In the genomic region with DNA sequence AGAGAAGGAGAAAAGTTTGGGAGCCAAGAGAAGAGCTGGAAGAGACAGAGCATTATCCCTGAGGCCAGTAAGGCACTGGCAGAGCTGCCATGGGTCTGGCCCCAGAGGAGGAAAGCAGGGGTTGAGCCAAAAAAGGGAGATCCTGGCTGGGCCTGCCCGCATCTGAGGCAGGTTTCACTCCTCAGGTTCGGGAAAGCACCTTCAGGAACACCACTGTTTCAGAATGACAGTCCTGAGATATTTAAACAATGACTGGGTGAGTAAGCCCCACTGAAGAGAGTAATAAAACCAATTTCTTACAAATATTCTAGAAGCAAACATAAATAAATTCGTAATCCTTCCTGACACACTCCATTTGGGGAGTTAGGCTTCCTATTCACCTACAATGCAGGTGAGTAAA, we compare ENCODE assay signal across 8 cellular contexts.
DNase-seq lines count a peak whose midpoint lies in the region; ATAC-seq and TF ChIP-seq lines count a peak whose summit lies in the region.

No MANE protein-coding gene starts in this region.

- no peak for DNase-seq in natural killer cell treated with Interleukin-12 subunit alpha and Interleukin-12 subunit beta and Interleukin-15 and Interleukin-18, amount 100 ng/mL, for 72 hours (ENCODE audit: low spot score)
- DNase-seq in natural killer cell (no peak), memory B cell (ENCODE audit: low spot score in 2 of 2) (no peak), OCI-M1 (lab: John Stamatoyannopoulos, UW) (no peak), DMS114 treated with DMSO at 0.1 percent for 48 hours (lab: John Stamatoyannopoulos, UW; ENCODE audit: unreplicated experiment) (no peak), GF-D8 (lab: John Stamatoyannopoulos, UW) (no peak)
- DNase-seq in stimulated activated naive CD8-positive, alpha-beta T cell treated with anti-CD3 and anti-CD28 coated beads, Interleukin-15, amount 100 ng/mL, for 72 hours = peak in 1 of 2 donors; percentile 77

- TF ChIP-seq CTCF in natural killer cell (IDR thresholded peaks at IDR 0.05) = no peak

- intact Hi-C loops in natural killer cell (cut with micrococcal nuclease) = no loop called here

- no peaks in the 10 kb centered on the region for H3K36me3 Mint-ChIP-seq in natural killer cell treated with Interleukin-12 subunit alpha and Interleukin-12 subunit beta and Interleukin-15 and Interleukin-18, amount 100 ng/mL, for 72 hours
- H3K36me3 Mint-ChIP-seq in natural killer cell (no peaks in the 10 kb centered on the region), memory B cell (peaks cover 20% of the 10 kb centered on the region)

- H3K9me3 Mint-ChIP-seq in natural killer cell treated with Interleukin-12 subunit alpha and Interleukin-12 subunit beta and Interleukin-15 and Interleukin-18, amount 100 ng/mL, for 72 hours = no peaks in the 10 kb centered on the region
- H3K9me3 Mint-ChIP-seq in natural killer cell = no peaks in the 10 kb centered on the region
- H3K9me3 Mint-ChIP-seq in memory B cell = no peaks in the 10 kb centered on the region
- H3K9me3 Mint-ChIP-seq in stimulated activated naive CD8-positive, alpha-beta T cell treated with anti-CD3 and anti-CD28 coated beads, Interleukin-15, amount 100 ng/mL, for 72 hours = no peaks in the 10 kb centered on the region

- no peak overlapping the region for H3K27ac Mint-ChIP-seq in natural killer cell treated with Interleukin-12 subunit alpha and Interleukin-12 subunit beta and Interleukin-15 and Interleukin-18, amount 100 ng/mL, for 72 hours
- H3K27ac Mint-ChIP-seq in natural killer cell = no peak overlapping the region
- H3K27ac Mint-ChIP-seq in memory B cell = peak overlapping the region; percentile 35
- H3K27ac Mint-ChIP-seq in stimulated activated naive CD8-positive, alpha-beta T cell treated with anti-CD3 and anti-CD28 coated beads, Interleukin-15, amount 100 ng/mL, for 72 hours = peak overlapping the region; percentile 90 to 93

- peaks cover 9 to 11% of the 10 kb centered on the region in 2 donors for H3K4me1 Mint-ChIP-seq in natural killer cell treated with Interleukin-12 subunit alpha and Interleukin-12 subunit beta and Interleukin-15 and Interleukin-18, amount 100 ng/mL, for 72 hours (ENCODE audit: low read depth in 2 of 2)
- H3K4me1 Mint-ChIP-seq in natural killer cell = peaks cover 0 to 13% of the 10 kb centered on the region in 2 donors
- peaks cover 39% of the 10 kb centered on the region for H3K4me1 Mint-ChIP-seq in memory B cell
- peaks cover 84% of the 10 kb centered on the region for H3K4me1 Mint-ChIP-seq in stimulated activated naive CD8-positive, alpha-beta T cell treated with anti-CD3 and anti-CD28 coated beads, Interleukin-15, amount 100 ng/mL, for 72 hours

- peaks cover 12 to 33% of the 10 kb centered on the region in 2 donors for H3K27me3 Mint-ChIP-seq in natural killer cell treated with Interleukin-12 subunit alpha and Interleukin-12 subunit beta and Interleukin-15 and Interleukin-18, amount 100 ng/mL, for 72 hours
- H3K27me3 Mint-ChIP-seq in natural killer cell (ENCODE audit: low read depth in 2 of 2) (peaks cover 0 to 5% of the 10 kb centered on the region in 2 donors), memory B cell (no peaks in the 10 kb centered on the region)
- no peaks in the 10 kb centered on the region for H3K27me3 Mint-ChIP-seq in stimulated activated naive CD8-positive, alpha-beta T cell treated with anti-CD3 and anti-CD28 coated beads, Interleukin-15, amount 100 ng/mL, for 72 hours

- H3K4me3 Mint-ChIP-seq in natural killer cell treated with Interleukin-12 subunit alpha and Interleukin-12 subunit beta and Interleukin-15 and Interleukin-18, amount 100 ng/mL, for 72 hours = no peak overlapping the region
- H3K4me3 Mint-ChIP-seq in natural killer cell (no peak overlapping the region), memory B cell (no peak overlapping the region)
- H3K4me3 Mint-ChIP-seq in stimulated activated naive CD8-positive, alpha-beta T cell treated with anti-CD3 and anti-CD28 coated beads, Interleukin-15, amount 100 ng/mL, for 72 hours = peak overlapping the region; percentile 68 to 77

- peak; percentile 55 to 65 for ATAC-seq in natural killer cell treated with Interleukin-12 subunit alpha and Interleukin-12 subunit beta and Interleukin-15 and Interleukin-18, amount 100 ng/mL, for 72 hours
- ATAC-seq in natural killer cell = no peak
- peak; percentile 81 for ATAC-seq in HG03432 (IDR thresholded peaks at IDR 0.05; ENCODE audit: unreplicated experiment)
- no peak for ATAC-seq in memory B cell (ENCODE audit: low read depth)
- ATAC-seq in stimulated activated naive CD8-positive, alpha-beta T cell treated with anti-CD3 and anti-CD28 coated beads, Interleukin-15, amount 100 ng/mL, for 72 hours = peak; percentile 91

Comparison
In these comparisons a context has a peak if more than half of its experiments do, and no peak if none do; other contexts are left out.
1. ATAC-seq: peak in natural killer cell treated with Interleukin-12 subunit alpha and Interleukin-12 subunit beta and Interleukin-15 and Interleukin-18, amount 100 ng/mL, for 72 hours (2 of 2), HG03432 (single experiment) and stimulated activated naive CD8-positive, alpha-beta T cell treated with anti-CD3 and anti-CD28 coated beads, Interleukin-15, amount 100 ng/mL, for 72 hours (single experiment); none in natural killer cell (0 of 3) and memory B cell (single experiment).
2. H3K27ac Mint-ChIP-seq: peak in memory B cell (single experiment) and stimulated activated naive CD8-positive, alpha-beta T cell treated with anti-CD3 and anti-CD28 coated beads, Interleukin-15, amount 100 ng/mL, for 72 hours (2 of 2); none in natural killer cell treated with Interleukin-12 subunit alpha and Interleukin-12 subunit beta and Interleukin-15 and Interleukin-18, amount 100 ng/mL, for 72 hours (0 of 2) and natural killer cell (0 of 2).
3. H3K4me3 Mint-ChIP-seq: peak in stimulated activated naive CD8-positive, alpha-beta T cell treated with anti-CD3 and anti-CD28 coated beads, Interleukin-15, amount 100 ng/mL, for 72 hours (2 of 2); none in natural killer cell treated with Interleukin-12 subunit alpha and Interleukin-12 subunit beta and Interleukin-15 and Interleukin-18, amount 100 ng/mL, for 72 hours (single experiment), natural killer cell (single experiment) and memory B cell (single experiment).